ENCODE assay signal across 1 cellular context in genomic region chr3:5540532-5540931, GRCh38.
TF ChIP-seq lines count a peak whose summit lies in the region.

No MANE protein-coding gene starts in this region.

TF ChIP-seq in K562, 482 proteins besides CTCF, POLR2A, EP300 and RAD21 (continued from another document):
- TF ChIP-seq TCF7L2 (IDR thresholded peaks at IDR 0.05; ENCODE audit: low read depth, low read length) = no peak
- TF ChIP-seq BACH1 (tag; IDR thresholded peaks at IDR 0.05) = no peak
- TF ChIP-seq, protein P1, sequence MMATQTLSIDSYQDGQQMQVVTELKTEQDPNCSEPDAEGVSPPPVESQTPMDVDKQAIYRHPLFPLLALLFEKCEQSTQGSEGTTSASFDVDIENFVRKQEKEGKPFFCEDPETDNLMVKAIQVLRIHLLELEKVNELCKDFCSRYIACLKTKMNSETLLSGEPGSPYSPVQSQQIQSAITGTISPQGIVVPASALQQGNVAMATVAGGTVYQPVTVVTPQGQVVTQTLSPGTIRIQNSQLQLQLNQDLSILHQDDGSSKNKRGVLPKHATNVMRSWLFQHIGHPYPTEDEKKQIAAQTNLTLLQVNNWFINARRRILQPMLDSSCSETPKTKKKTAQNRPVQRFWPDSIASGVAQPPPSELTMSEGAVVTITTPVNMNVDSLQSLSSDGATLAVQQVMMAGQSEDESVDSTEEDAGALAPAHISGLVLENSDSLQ (IDR thresholded peaks at IDR 0.05) = no peak
- TF ChIP-seq ZNF316 (IDR thresholded peaks at IDR 0.05) = no peak
- no peak for TF ChIP-seq ATF6 (CRISPR knock-in tag; IDR thresholded peaks at IDR 0.05)
- no peak for TF ChIP-seq PRPF4 (IDR thresholded peaks at IDR 0.05; ENCODE audit: insufficient read depth, low read depth, low read length, poor library complexity, severe bottlenecking)
- TF ChIP-seq, protein P2, sequence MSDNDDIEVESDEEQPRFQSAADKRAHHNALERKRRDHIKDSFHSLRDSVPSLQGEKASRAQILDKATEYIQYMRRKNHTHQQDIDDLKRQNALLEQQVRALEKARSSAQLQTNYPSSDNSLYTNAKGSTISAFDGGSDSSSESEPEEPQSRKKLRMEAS (CRISPR knock-in tag; IDR thresholded peaks at IDR 0.05) = no peak
- TF ChIP-seq, protein P3, sequence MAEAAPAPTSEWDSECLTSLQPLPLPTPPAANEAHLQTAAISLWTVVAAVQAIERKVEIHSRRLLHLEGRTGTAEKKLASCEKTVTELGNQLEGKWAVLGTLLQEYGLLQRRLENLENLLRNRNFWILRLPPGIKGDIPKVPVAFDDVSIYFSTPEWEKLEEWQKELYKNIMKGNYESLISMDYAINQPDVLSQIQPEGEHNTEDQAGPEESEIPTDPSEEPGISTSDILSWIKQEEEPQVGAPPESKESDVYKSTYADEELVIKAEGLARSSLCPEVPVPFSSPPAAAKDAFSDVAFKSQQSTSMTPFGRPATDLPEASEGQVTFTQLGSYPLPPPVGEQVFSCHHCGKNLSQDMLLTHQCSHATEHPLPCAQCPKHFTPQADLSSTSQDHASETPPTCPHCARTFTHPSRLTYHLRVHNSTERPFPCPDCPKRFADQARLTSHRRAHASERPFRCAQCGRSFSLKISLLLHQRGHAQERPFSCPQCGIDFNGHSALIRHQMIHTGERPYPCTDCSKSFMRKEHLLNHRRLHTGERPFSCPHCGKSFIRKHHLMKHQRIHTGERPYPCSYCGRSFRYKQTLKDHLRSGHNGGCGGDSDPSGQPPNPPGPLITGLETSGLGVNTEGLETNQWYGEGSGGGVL (CRISPR knock-in tag; IDR thresholded peaks at IDR 0.05) = no peak
- TF ChIP-seq MAFF (IDR thresholded peaks at IDR 0.05; ENCODE audit: low read length) = no peak
TF ChIP-seq in K562: peak in this region for 8.
